Comparison of ENCODE assay signal across 8 cellular contexts in the genomic region with DNA sequence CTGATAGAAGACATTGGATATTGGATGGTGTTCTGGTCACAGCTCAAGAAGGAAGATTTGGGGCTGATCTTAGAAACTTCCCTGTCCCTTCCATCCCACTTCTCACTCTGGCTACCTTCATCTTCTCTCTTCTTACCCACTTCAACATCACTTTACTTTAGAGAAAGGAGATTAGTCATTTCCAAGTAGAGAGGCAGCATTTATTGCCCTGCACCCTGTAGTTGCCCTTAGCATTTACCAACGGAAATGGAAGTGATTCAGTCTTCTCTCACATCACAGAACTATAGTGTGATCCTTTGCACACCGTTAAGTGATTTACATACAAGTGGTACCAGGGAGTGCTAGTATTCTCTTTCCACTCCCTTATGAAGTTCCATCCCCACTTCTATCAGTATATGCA. TPM values are rescaled to one million over a fixed set of nuclear protein-coding genes. Genes with fewer than 3 reads are reported as not detected.
DNase-seq lines count a peak whose midpoint lies in the region; ATAC-seq, FAIRE-seq and TF ChIP-seq lines count a peak whose summit lies in the region.

No MANE protein-coding gene starts in this region.

- peak overlapping the region; percentile 91 to 100 for H3K27ac Mint-ChIP-seq in activated naive CD4-positive, alpha-beta T cell treated with anti-CD3 and anti-CD28 coated beads, Interleukin-2, amount 50 U/mL, for 72 hours

- no peaks in the 10 kb centered on the region for H3K9me3 Mint-ChIP-seq in activated naive CD4-positive, alpha-beta T cell treated with anti-CD3 and anti-CD28 coated beads, Interleukin-2, amount 50 U/mL, for 72 hours

- H3K4me1 ChIP-seq in mesodermal cell (ENCODE audit: control insufficient read depth, insufficient read depth, low read length, poor library complexity, severe bottlenecking) (peaks cover 40% of the 10 kb centered on the region), ovary (ENCODE audit: insufficient read depth) (peaks cover 3% of the 10 kb centered on the region)

- 71 to 80% methylated on average over 1 to 2 of the region's 2 CpGs for WGBS in mesodermal cell (ENCODE audit: insufficient coverage in 2 of 2), 2 experiments
- WGBS in ovary, 3 donors: 80 to 88% (median 81%) methylated on average over 2 of the region's 2 CpGs

- H3K27ac ChIP-seq in mesodermal cell (ENCODE audit: low read depth, low read length, severe bottlenecking): peak overlapping the region; percentile 99
- H3K27ac ChIP-seq in ovary: no peak overlapping the region

- no peaks in the 10 kb centered on the region for H3K36me3 ChIP-seq in mesodermal cell (ENCODE audit: control insufficient read depth, insufficient read depth, low read length)
- no peaks in the 10 kb centered on the region for H3K36me3 ChIP-seq in ovary

- peaks cover 0 to 10% of the 10 kb centered on the region in 2 donors for H3K36me3 Mint-ChIP-seq in activated naive CD4-positive, alpha-beta T cell treated with anti-CD3 and anti-CD28 coated beads, Interleukin-2, amount 50 U/mL, for 72 hours

- TF ChIP-seq POLR2A in ovary (IDR thresholded peaks at IDR 0.05): no peak

- no peak for TF ChIP-seq CTCF in ovary (IDR thresholded peaks at IDR 0.05)

- H3K4me3 ChIP-seq in mesodermal cell (ENCODE audit: extremely low read depth, insufficient read depth, low read length, poor library complexity, severe bottlenecking): no peak overlapping the region
- no peak overlapping the region for H3K4me3 ChIP-seq in ovary

- intact Hi-C loops in ovary (cut with DNase I): no loop called here

- TF ChIP-seq EP300 in ovary (IDR thresholded peaks at IDR 0.05): no peak

- DNase-seq in ELR (ENCODE audit: low read depth): peak; percentile 92
- peak in 1 of 2 donors; percentile 31 for DNase-seq in activated naive CD4-positive, alpha-beta T cell treated with anti-CD3 and anti-CD28 coated beads, Interleukin-2, amount 50 U/mL, for 72 hours (ENCODE audit: low spot score in 2 of 2)
- DNase-seq in ovary: no peak
- DNase-seq in frontal cortex (ENCODE audit: low spot score in 2 of 2): no peak

- H3K9me3 ChIP-seq in mesodermal cell (ENCODE audit: control insufficient read depth, low read length) (no peaks in the 10 kb centered on the region), ovary (no peaks in the 10 kb centered on the region)

- no peaks in the 10 kb centered on the region for H3K27me3 ChIP-seq in ovary

- no peak for FAIRE-seq in frontal cortex (lab: Jason Lieb, UNC)

- ATAC-seq in HG03520 (IDR thresholded peaks at IDR 0.05; ENCODE audit: unreplicated experiment) (peak; percentile 21), GM19455 (IDR thresholded peaks at IDR 0.05; ENCODE audit: unreplicated experiment) (no peak), GM21717 (IDR thresholded peaks at IDR 0.05; ENCODE audit: unreplicated experiment) (no peak)
- ATAC-seq in activated naive CD4-positive, alpha-beta T cell treated with anti-CD3 and anti-CD28 coated beads, Interleukin-2, amount 50 U/mL, for 72 hours: peak; percentile 81 to 83

RNA-seq across cellular contexts. Expression of a gene that starts 52.4 kb away (rescaled TPM):
- total RNA-seq in activated naive CD4-positive, alpha-beta T cell treated with anti-CD3 and anti-CD28 coated beads, Interleukin-2, amount 50 U/mL, for 72 hours: 10 to 100 TPM in 1 of 2 donors, 1 to 10 TPM in 1; 5.5 to 15.1 TPM
- polyA plus RNA-seq in mesodermal cell (2013, experiment 1 of 2): 63.2 TPM
- 59.5 TPM for polyA plus RNA-seq in mesodermal cell (2013, experiment 2 of 2)
- 10 to 100 TPM in 6 of 7 donors, 1 to 10 TPM in 1; 3.8 to 37.7 (median 19.6) TPM for total RNA-seq in ovary
- polyA plus RNA-seq in ovary: 10 to 100 TPM; 11.4 to 13.1 TPM
- 20.0 TPM for total RNA-seq in frontal cortex

Comparison
In these comparisons a context has a peak if more than half of its experiments do, and no peak if none do; other contexts are left out.
1. ATAC-seq: peak in HG03520 (single experiment) and activated naive CD4-positive, alpha-beta T cell treated with anti-CD3 and anti-CD28 coated beads, Interleukin-2, amount 50 U/mL, for 72 hours (2 of 2); none in GM19455 (single experiment) and GM21717 (single experiment).